ENCODE assay signal across 8 cellular contexts in genomic region chr19:10404888-10405808, GRCh38. TPM values are rescaled to one million over a fixed set of nuclear protein-coding genes. Genes with fewer than 3 reads are reported as not detected.
A peak's percentile ranks its signal among the peaks of the same experiment; 100 is the strongest.
DNase-seq lines count a peak whose midpoint lies in the region; ATAC-seq and TF ChIP-seq lines count a peak whose summit lies in the region.

No MANE protein-coding gene starts in this region.

- ATAC-seq in HG02759 (IDR thresholded peaks at IDR 0.05; ENCODE audit: unreplicated experiment) (no peak), HG03460 (IDR thresholded peaks at IDR 0.05; ENCODE audit: unreplicated experiment) (no peak)

- H3K27ac ChIP-seq in Karpas-422 (ENCODE audit: low read length) (no peak overlapping the region), ascending aorta (no peak overlapping the region), mesodermal cell (ENCODE audit: low read depth, low read length, severe bottlenecking) (no peak overlapping the region)

- TF ChIP-seq CTCF in AG04449 (IDR thresholded peaks at IDR 0.05; ENCODE audit: insufficient read depth, low read length, missing control alignments) (no peak), ascending aorta (IDR thresholded peaks at IDR 0.05) (no peak)

- H2AFZ ChIP-seq in Karpas-422 (ENCODE audit: low read length) = no peak overlapping the region

- H3K4me3 ChIP-seq in AG04449 (ENCODE audit: low read depth, low read length) = peak overlapping the region; percentile 98
- H3K4me3 ChIP-seq in Karpas-422 (ENCODE audit: low read length) = peak overlapping the region; percentile 100; the same call in 1 of the 2 replicates
- peak overlapping the region; percentile 90 to 91 for H3K4me3 ChIP-seq in ascending aorta
- peak overlapping the region; percentile 100 for H3K4me3 ChIP-seq in mesodermal cell (ENCODE audit: extremely low read depth, insufficient read depth, low read length, poor library complexity, severe bottlenecking)

- H3K9me3 ChIP-seq in Karpas-422 (ENCODE audit: low read length) = no peaks in the 10 kb centered on the region
- no peaks in the 10 kb centered on the region for H3K9me3 ChIP-seq in ascending aorta
- no peaks in the 10 kb centered on the region for H3K9me3 ChIP-seq in mesodermal cell (ENCODE audit: control insufficient read depth, low read length)

- CTCF ChIA-PET in AG04449 (lab: Yijun Ruan, JAX) = interaction anchor here (0.6 to 41.8 kb wide), 24 partner anchors 11 to 296 kb away, joined by 3 to 1180 read pairs (median 6); partner anchors contain the start of genes ICAM1, PDE4A and QTRT1

- peaks cover 17% of the 10 kb centered on the region; the same call in 1 of the 2 replicates for H4K20me1 ChIP-seq in Karpas-422 (ENCODE audit: insufficient read depth, low read depth, low read length)

- H3K4me2 ChIP-seq in Karpas-422 (ENCODE audit: low read depth, low read length, poor library complexity, severe bottlenecking) = peak overlapping the region; percentile 95

- no peak overlapping the region for H3K9ac ChIP-seq in Karpas-422 (ENCODE audit: low read length)

- intact Hi-C loops in ascending aorta (cut with DNase I) = loop anchor here (1.0 to 2.0 kb wide), 2 partner anchors 19 to 164 kb away; partner anchors contain the start of gene CDKN2D

- no peaks in the 10 kb centered on the region for H3K9me2 ChIP-seq in Karpas-422 (replicated peaks; ENCODE audit: insufficient read depth, low read length)

- DNase-seq in AG04449 (ENCODE audit: low read depth, low spot score) (no peak), Karpas-422 (no peak), ascending aorta (ENCODE audit: low spot score in 2 of 2) (no peak), H4 (ENCODE audit: low spot score) (no peak), HT-29 (ENCODE audit: low spot score) (no peak)

- POLR2A ChIA-PET in AG04449 (lab: Yijun Ruan, JAX) = interaction anchor here (0.5 to 2.4 kb wide), 2 partner anchors 11 to 19 kb away, joined by 4 to 6 read pairs; no protein-coding TSS in a partner anchor

- H3K27me3 ChIP-seq in Karpas-422 (ENCODE audit: low read length) (no peaks in the 10 kb centered on the region), ascending aorta (peaks cover 9% of the 10 kb centered on the region)

- 33 to 39% methylated on average over 3 to 20 of the region's 43 CpGs for WGBS in mesodermal cell (ENCODE audit: insufficient coverage in 2 of 2), 2 experiments

- H3K79me2 ChIP-seq in Karpas-422 (ENCODE audit: low read length) = peaks cover 32% of the 10 kb centered on the region

- peaks cover under 1% of the 10 kb centered on the region; the same call in 1 of the 2 replicates for H3K36me3 ChIP-seq in Karpas-422 (ENCODE audit: insufficient read depth, low read length)
- no peaks in the 10 kb centered on the region for H3K36me3 ChIP-seq in ascending aorta
- H3K36me3 ChIP-seq in mesodermal cell (ENCODE audit: control insufficient read depth, insufficient read depth, low read length) = peaks cover 17% of the 10 kb centered on the region

- H3K4me1 ChIP-seq in Karpas-422 (ENCODE audit: low read length) = peaks cover 29% of the 10 kb centered on the region
- H3K4me1 ChIP-seq in ascending aorta = peaks cover 16 to 30% of the 10 kb centered on the region in 2 donors
- peaks cover 13% of the 10 kb centered on the region for H3K4me1 ChIP-seq in mesodermal cell (ENCODE audit: control insufficient read depth, insufficient read depth, low read length, poor library complexity, severe bottlenecking)

RNA-seq across cellular contexts. Expression of gene CDC37, which starts 1.8 kb away (rescaled TPM):
- total RNA-seq in Karpas-422 (2014; rRNA removed; shearing (Covaris generic); ENCODE audit: low replicate concordance) = 86.3 and 225 TPM in 2 replicates
- total RNA-seq in ascending aorta = 183 TPM
- polyA plus RNA-seq in mesodermal cell (2013, experiment 1 of 2) = 222 TPM
- 182 TPM for polyA plus RNA-seq in mesodermal cell (2013, experiment 2 of 2)
- 105 and 132 TPM in 2 replicates for total RNA-seq in H4 (2014; rRNA removed; shearing (Covaris generic))
- 239 and 271 TPM in 2 replicates for total RNA-seq in HT-29 (2014; rRNA removed; shearing (Covaris generic))

RNA-seq across cellular contexts. Expression of gene PDE4A, which starts 15.2 kb away (rescaled TPM):
- 2.6 and 2.9 TPM in 2 replicates for total RNA-seq in Karpas-422 (2014; rRNA removed; shearing (Covaris generic); ENCODE audit: low replicate concordance)
- total RNA-seq in ascending aorta = 59.9 TPM
- 5.8 TPM for polyA plus RNA-seq in mesodermal cell (2013, experiment 1 of 2)
- 5.3 TPM for polyA plus RNA-seq in mesodermal cell (2013, experiment 2 of 2)
- total RNA-seq in H4 (2014; rRNA removed; shearing (Covaris generic)) = 1.0 and 1.1 TPM in 2 replicates
- 0.16 and 0.36 TPM in 2 replicates for total RNA-seq in HT-29 (2014; rRNA removed; shearing (Covaris generic))

RNA-seq across cellular contexts. Expression of gene TYK2, which starts 24.8 kb away (rescaled TPM):
- 108 and 158 TPM in 2 replicates for total RNA-seq in Karpas-422 (2014; rRNA removed; shearing (Covaris generic); ENCODE audit: low replicate concordance)
- total RNA-seq in ascending aorta = 80.7 TPM
- polyA plus RNA-seq in mesodermal cell (2013, experiment 1 of 2) = 83.0 TPM
- 69.6 TPM for polyA plus RNA-seq in mesodermal cell (2013, experiment 2 of 2)
- 28.2 and 37.1 TPM in 2 replicates for total RNA-seq in H4 (2014; rRNA removed; shearing (Covaris generic))
- 81.1 and 107 TPM in 2 replicates for total RNA-seq in HT-29 (2014; rRNA removed; shearing (Covaris generic))

Comparison
In these comparisons a context has a peak if more than half of its experiments do, and no peak if none do; other contexts are left out.
1. RNA of gene PDE4A, which starts 15.2 kb away (total RNA-seq): 59.9 TPM in ascending aorta (single experiment); 2.6 to 2.9 TPM in Karpas-422, 1.0 to 1.1 TPM in H4 and 0.16 to 0.36 TPM in HT-29; every median in the first group is over 10 times any median in the second.
2. Peak in every context shown above with its lines, with median percentiles within 50 percentile points of each other: H3K4me3 ChIP-seq.